ENCODE assay signal across 1 cellular context in the genomic region with DNA sequence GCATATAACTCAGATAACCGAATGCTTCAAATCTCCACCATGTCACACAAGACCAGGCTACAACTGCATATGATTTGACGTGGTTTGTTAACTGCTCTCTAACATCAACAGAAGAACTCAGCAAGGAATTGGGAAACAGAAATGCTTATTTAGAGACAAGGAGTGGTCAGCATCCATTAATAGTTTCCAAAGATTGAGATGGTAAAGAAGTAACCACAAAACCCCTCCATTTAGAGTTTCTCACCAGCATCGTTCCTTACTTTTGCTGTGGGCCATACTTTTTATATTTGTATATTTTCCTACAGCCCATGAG.
TF ChIP-seq lines count a peak whose summit lies in the region.

No MANE protein-coding gene starts in this region.

TF ChIP-seq in H1, 55 proteins besides CTCF, POLR2A, EP300 and RAD21:
- TF ChIP-seq NANOG (IDR thresholded peaks at IDR 0.05; ENCODE audit: insufficient read depth, low read depth, low read length, poor library complexity, severe bottlenecking) = no peak
- TF ChIP-seq SRF (IDR thresholded peaks at IDR 0.05; ENCODE audit: low read depth, low read length) = no peak
- no peak for TF ChIP-seq RFX5 (IDR thresholded peaks at IDR 0.05; ENCODE audit: borderline replicate concordance, low read depth, low read length)
- no peak for TF ChIP-seq NRF1 (IDR thresholded peaks at IDR 0.05; ENCODE audit: low read depth, low read length)
- no peak for TF ChIP-seq ASH2L (IDR thresholded peaks at IDR 0.05; ENCODE audit: low read length)
- TF ChIP-seq, protein P1, sequence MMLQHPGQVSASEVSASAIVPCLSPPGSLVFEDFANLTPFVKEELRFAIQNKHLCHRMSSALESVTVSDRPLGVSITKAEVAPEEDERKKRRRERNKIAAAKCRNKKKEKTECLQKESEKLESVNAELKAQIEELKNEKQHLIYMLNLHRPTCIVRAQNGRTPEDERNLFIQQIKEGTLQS (IDR thresholded peaks at IDR 0.05; ENCODE audit: insufficient read depth, low read depth, low read length) = no peak
- TF ChIP-seq BRCA1 (IDR thresholded peaks at IDR 0.05; ENCODE audit: low read depth, low read length) = no peak
- TF ChIP-seq, protein P2, sequence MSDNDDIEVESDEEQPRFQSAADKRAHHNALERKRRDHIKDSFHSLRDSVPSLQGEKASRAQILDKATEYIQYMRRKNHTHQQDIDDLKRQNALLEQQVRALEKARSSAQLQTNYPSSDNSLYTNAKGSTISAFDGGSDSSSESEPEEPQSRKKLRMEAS (IDR thresholded peaks at IDR 0.05) = no peak
- no peak for TF ChIP-seq RBBP5 (IDR thresholded peaks at IDR 0.05; ENCODE audit: borderline replicate concordance, low read depth, low read length)
